Comparison of ENCODE assay signal across 14 cellular contexts in the genomic region with DNA sequence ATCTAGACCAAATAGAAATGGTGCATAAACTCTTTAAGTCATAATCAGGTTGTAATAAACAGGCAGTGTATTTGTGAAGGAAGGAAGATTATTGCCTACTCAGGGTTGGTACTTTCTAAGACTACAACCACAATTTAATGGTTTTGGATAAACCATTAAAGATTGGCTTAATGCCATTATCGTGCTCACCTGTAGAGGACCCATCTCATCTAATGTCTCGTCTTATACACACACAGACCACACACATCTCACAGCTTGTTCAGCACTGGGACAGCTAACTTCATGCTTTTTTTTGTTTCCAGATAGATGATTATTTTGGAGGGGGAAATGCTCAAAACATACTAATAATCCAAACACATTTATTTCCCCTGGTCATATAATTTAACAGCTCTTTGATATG.
"Had no signal": no experiment of that assay in that cellular context is flagged by ENCODE, and none has a peak within 500 bp of the region (broad histone marks: within the 10 kb centered on the region; RNA-seq: fewer than 3 reads in every experiment).

No MANE protein-coding gene starts in this region.

- DNase-seq: activated CD4-positive, alpha-beta T cell treated with anti-CD3 and anti-CD28 coated beads, Interleukin-2, amount 50 U/mL, for 4 hours; activated effector memory CD4-positive, alpha-beta T cell treated with anti-CD3 and anti-CD28 coated beads, Interleukin-2, amount 50 U/mL, for 16 hours; activated T-cell treated with anti-CD3 and anti-CD28 coated beads, Interleukin-2, amount 50 U/mL, for 24 hours; amygdala; cerebellar nuclear complex; hypothalamus; kidney glomerular epithelial cell; stimulated activated CD4-positive, alpha-beta T cell treated with anti-CD3 and anti-CD28 coated beads, Interleukin-15, amount 100 ng/mL, for 24 hours had no signal

- H3K27ac Mint-ChIP-seq: activated naive CD4-positive, alpha-beta T cell treated with anti-CD3 and anti-CD28 coated beads, Interleukin-2, amount 50 U/mL, for 72 hours; activated T-cell treated with anti-CD3 and anti-CD28 coated beads, Interleukin-2, amount 50 U/mL, for 24 hours; brain; dendritic cell treated with granulocyte-macrophage colony-stimulating factor and Interleukin-4, amounts not matched to agents 40 ng/mL and 50 ng/mL, for 4 days; mesothelial cell of epicardium had no signal

- H3K9me3 ChIP-seq: tibial nerve had no signal

- H3K4me3 Mint-ChIP-seq: activated T-cell treated with anti-CD3 and anti-CD28 coated beads, Interleukin-2, amount 50 U/mL, for 24 hours; brain; dendritic cell treated with granulocyte-macrophage colony-stimulating factor and Interleukin-4, amounts not matched to agents 40 ng/mL and 50 ng/mL, for 4 days; mesothelial cell of epicardium had no signal

- H3K27me3 Mint-ChIP-seq: brain; dendritic cell treated with granulocyte-macrophage colony-stimulating factor and Interleukin-4, amounts not matched to agents 40 ng/mL and 50 ng/mL, for 4 days had no signal

- H3K36me3 Mint-ChIP-seq: activated naive CD4-positive, alpha-beta T cell treated with anti-CD3 and anti-CD28 coated beads, Interleukin-2, amount 50 U/mL, for 72 hours; brain; mesothelial cell of epicardium had no signal

- H3K36me3 ChIP-seq: tibial nerve had no signal

- H2AFZ ChIP-seq: parathyroid adenoma had no signal

- H3K79me2 ChIP-seq: parathyroid adenoma had no signal

- H3K9me3 Mint-ChIP-seq: activated naive CD4-positive, alpha-beta T cell treated with anti-CD3 and anti-CD28 coated beads, Interleukin-2, amount 50 U/mL, for 72 hours; activated T-cell treated with anti-CD3 and anti-CD28 coated beads, Interleukin-2, amount 50 U/mL, for 24 hours; brain; dendritic cell treated with granulocyte-macrophage colony-stimulating factor and Interleukin-4, amounts not matched to agents 40 ng/mL and 50 ng/mL, for 4 days; mesothelial cell of epicardium had no signal

- H3K27me3 ChIP-seq: tibial nerve had no signal

- H3K9ac ChIP-seq: parathyroid adenoma had no signal

- H3K4me1 ChIP-seq: parathyroid adenoma had no signal

- ATAC-seq: activated naive CD4-positive, alpha-beta T cell treated with anti-CD3 and anti-CD28 coated beads, Interleukin-2, amount 50 U/mL, for 72 hours had no signal

- H3K4me3 ChIP-seq: tibial nerve had no signal

- H3K27ac ChIP-seq: parathyroid adenoma, tibial nerve had no signal
